ENCODE assay signal across 9 cellular contexts in the genomic region with DNA sequence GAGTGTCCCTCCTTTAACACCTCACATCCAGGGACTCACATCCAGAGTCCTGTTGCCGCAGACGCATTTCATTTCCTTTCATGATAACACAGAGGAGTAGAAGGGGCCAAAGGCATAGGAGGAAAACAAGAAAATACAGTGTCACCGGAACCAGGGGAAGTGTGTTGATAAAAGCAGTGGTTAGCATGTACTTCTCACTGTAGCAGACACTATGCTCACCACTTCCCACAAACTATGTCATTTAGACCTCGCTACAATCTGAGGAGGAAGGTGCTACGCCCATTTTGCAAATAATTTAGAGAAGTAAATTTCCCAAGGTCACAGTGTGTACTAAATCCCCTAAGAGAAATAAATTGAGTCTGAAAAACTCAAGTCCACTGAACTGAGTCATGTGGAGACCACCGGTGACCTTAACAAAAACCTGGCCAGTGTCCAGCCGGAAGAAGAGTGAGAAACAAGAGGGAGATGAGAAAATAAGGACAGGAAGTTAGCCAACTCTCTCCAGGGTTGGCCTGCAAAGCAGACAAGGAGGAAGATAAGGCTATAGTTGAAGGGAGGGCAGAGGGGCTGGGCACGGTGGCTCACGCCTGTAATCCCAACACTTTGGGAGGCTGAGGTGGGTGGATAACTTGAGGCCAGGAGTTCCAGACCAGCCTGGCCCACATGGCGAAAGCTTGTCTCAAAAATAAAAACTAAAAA. TPM values are rescaled to one million over a fixed set of nuclear protein-coding genes. Genes with fewer than 3 reads are reported as not detected.
DNase-seq lines count a peak whose midpoint lies in the region; ATAC-seq, FAIRE-seq and TF ChIP-seq lines count a peak whose summit lies in the region.
"Had no signal": no experiment of that assay in that cellular context is flagged by ENCODE, and none has a peak within 500 bp of the region (broad histone marks: within the 10 kb centered on the region; RNA-seq: fewer than 3 reads in every experiment).

No MANE protein-coding gene starts in this region.

- peak; percentile 93 for FAIRE-seq in GM12892 (lab: Jason Lieb, UNC)
- FAIRE-seq: bronchial epithelial cell had no signal

- DNase-seq in GM12892 (ENCODE audit: insufficient read length) (no peak), NOMO-1 treated with dmso at 0.1 percent for 144 hours (lab: John Stamatoyannopoulos, UW; ENCODE audit: unreplicated experiment) (peak; percentile 77), left cardiac atrium (peak; percentile 73), ureter (ENCODE audit: low spot score) (peak; percentile 52), T1000 (lab: John Stamatoyannopoulos, UW) (no peak), HUDEP-2 (lab: John Stamatoyannopoulos, UW; ENCODE audit: unreplicated experiment in 76 of 76) (no peak), HuH-7.5 (ENCODE audit: low spot score) (no peak)

- no peak for TF ChIP-seq POLR2A in GM12892 (IDR thresholded peaks at IDR 0.05; ENCODE audit: low read depth, low read length)

- peak; percentile 65 for ATAC-seq in GM21723 (IDR thresholded peaks at IDR 0.05; ENCODE audit: unreplicated experiment)
- ATAC-seq in left cardiac atrium = peak; percentile 73 to 87

- intact Hi-C loops in left cardiac atrium (cut with DNase I) = no loop called here

RNA-seq across cellular contexts. Expression of a gene that starts 25.8 kb away (rescaled TPM):
- 16.0 TPM for polyA plus RNA-seq in GM12892 (2012; ENCODE audit: missing spikeins)
- total RNA-seq in left cardiac atrium (1 to 10 TPM; 4.9 to 5.7 TPM), ureter (10.1 TPM)

Comparison
In these comparisons a context has a peak if more than half of its experiments do, and no peak if none do; other contexts are left out.
1. DNase-seq: peak in NOMO-1 treated with dmso at 0.1 percent for 144 hours (single experiment), left cardiac atrium (single experiment) and ureter (single experiment); none in GM12892 (single experiment), T1000 (single experiment), HUDEP-2 (0 of 76) and HuH-7.5 (single experiment).